16 cellular contexts compared by ENCODE assay signal in the genomic region with DNA sequence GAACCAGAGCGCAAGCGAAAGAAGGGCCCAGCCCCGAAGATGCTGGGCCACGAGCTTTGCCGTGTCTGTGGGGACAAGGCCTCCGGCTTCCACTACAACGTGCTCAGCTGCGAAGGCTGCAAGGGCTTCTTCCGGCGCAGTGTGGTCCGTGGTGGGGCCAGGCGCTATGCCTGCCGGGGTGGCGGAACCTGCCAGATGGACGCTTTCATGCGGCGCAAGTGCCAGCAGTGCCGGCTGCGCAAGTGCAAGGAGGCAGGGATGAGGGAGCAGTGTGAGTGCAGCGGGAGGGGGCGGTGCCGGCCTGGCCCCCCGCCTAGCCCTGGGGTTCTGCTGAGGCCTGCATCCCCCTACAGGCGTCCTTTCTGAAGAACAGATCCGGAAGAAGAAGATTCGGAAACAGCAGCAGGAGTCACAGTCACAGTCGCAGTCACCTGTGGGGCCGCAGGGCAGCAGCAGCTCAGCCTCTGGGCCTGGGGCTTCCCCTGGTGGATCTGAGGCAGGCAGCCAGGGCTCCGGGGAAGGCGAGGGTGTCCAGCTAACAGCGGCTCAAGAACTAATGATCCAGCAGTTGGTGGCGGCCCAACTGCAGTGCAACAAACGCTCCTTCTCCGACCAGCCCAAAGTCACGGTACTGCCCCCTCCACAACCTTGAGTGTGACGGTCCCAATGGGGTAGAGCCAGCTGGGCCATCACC. TPM values are rescaled to one million over a fixed set of nuclear protein-coding genes. Genes with fewer than 3 reads are reported as not detected.
A peak's percentile ranks its signal among the peaks of the same experiment; 100 is the strongest.
DNase-seq lines count a peak whose midpoint lies in the region; ATAC-seq, FAIRE-seq and TF ChIP-seq lines count a peak whose summit lies in the region.
"Had no signal": no experiment of that assay in that cellular context is flagged by ENCODE, and none has a peak within 500 bp of the region (broad histone marks: within the 10 kb centered on the region; RNA-seq: fewer than 3 reads in every experiment).

No MANE protein-coding gene starts in this region.

- H3K27ac ChIP-seq in PC-9 (no peak overlapping the region), HepG2 (ENCODE audit: extremely low read length, insufficient read depth, low read length) (no peak overlapping the region), thyroid gland (no peak overlapping the region)
- H3K27ac ChIP-seq: heart right ventricle had no signal

- no peak overlapping the region for H3K9ac ChIP-seq in HepG2 (ENCODE audit: insufficient read depth, low read depth, low read length)

- peaks cover 0 to 2% (median 0%) of the 10 kb centered on the region in 7 donors for H3K9me3 Mint-ChIP-seq in CD14-positive monocyte

- FAIRE-seq in HepG2 (lab: Jason Lieb, UNC), result no peak

- no peaks in the 10 kb centered on the region for H3K9me2 ChIP-seq in PC-9 (ENCODE audit: insufficient read depth)

- in situ Hi-C loops in HepG2 (cut with HindIII; ENCODE audit: extremely low pct_ligation_motif_present, low pct_unique_long_range_greater_than_20kb), result loop anchor here (10.0 kb wide), 1 partner anchor 86 kb away; no protein-coding TSS in a partner anchor

- CTCF ChIA-PET in PC-9 (lab: Charles Lee) (no interaction called here), HepG2 (lab: Yijun Ruan, JAX; ENCODE audit: low intra/inter-chr PET ratio, low total read pairs) (no interaction called here)

- DNase-seq in CD14-positive monocyte (ENCODE audit: low spot score) (no peak), PC-9 (no peak), HepG2 (ENCODE audit: low spot score) (no peak), globus pallidus (ENCODE audit: low spot score) (no peak), thyroid gland (no peak)
- no peak for DNase-seq in central memory CD4-positive, alpha-beta T cell
- DNase-seq: activated CD8-positive, alpha-beta memory T cell treated with anti-CD3 and anti-CD28 coated beads for 24 hours; DND-41; heart right ventricle; NCI-H2081 treated with DMSO at 0.1 percent for 48 hours; NCI-H82; Right ventricle myocardium superior; stimulated activated CD4-positive, alpha-beta T cell treated with anti-CD3 and anti-CD28 coated beads, Interleukin-4, amount 100 ng/mL, for 24 hours; stimulated activated naive B cell treated with anti-CD40 and anti-IgM and Interleukin-4, amounts not matched to agents 10 μg/mL and 1 μg/mL and 100 μg/mL, for 72 hours had no signal

- WGBS in HepG2 (ENCODE audit: low lambda C conversion rate), result over 99% methylated on average over 19 of the region's 36 CpGs
- 94 to 96% methylated on average over 31 to 34 of the region's 36 CpGs for WGBS in thyroid gland, 2 donors

- H3K4me3 Mint-ChIP-seq in CD14-positive monocyte, result no peak overlapping the region

- peaks cover under 1 to 2% (median 1%) of the 10 kb centered on the region in 3 donors for H3K27me3 Mint-ChIP-seq in CD14-positive monocyte (ENCODE audit: low read depth in 3 of 3)
- H3K27me3 Mint-ChIP-seq: stimulated activated naive B cell treated with anti-CD40 and anti-IgM and Interleukin-4, amounts not matched to agents 10 μg/mL and 1 μg/mL and 100 μg/mL, for 72 hours had no signal

- peaks cover 28% of the 10 kb centered on the region for H3K36me3 ChIP-seq in PC-9 (ENCODE audit: low read depth)
- peaks cover 18 to 33% of the 10 kb centered on the region in 2 experiments; a peak in 4 of 5 replicates for H3K36me3 ChIP-seq in HepG2 (replicated peaks in 1 of 2; ENCODE audit: control insufficient read depth in 1 of 2, insufficient read depth in 2 of 2, low read length in 2 of 2)
- peaks cover 52 to 57% of the 10 kb centered on the region in 2 donors for H3K36me3 ChIP-seq in thyroid gland

- BruUV-seq in PC-9 (replicated peaks; lab: Mats Ljungman, UMichigan) (TSS peak; percentile 35), HepG2 (replicated peaks; lab: Mats Ljungman, UMichigan) (TSS peak; percentile 44)

- H3K9me3 ChIP-seq in PC-9 (ENCODE audit: insufficient read depth, low read depth) (no peaks in the 10 kb centered on the region), HepG2 (ENCODE audit: low read length) (no peaks in the 10 kb centered on the region), thyroid gland (no peaks in the 10 kb centered on the region)
- H3K9me3 ChIP-seq: heart right ventricle had no signal

- H3K27me3 ChIP-seq in PC-9 (ENCODE audit: insufficient read depth, low read depth) (no peaks in the 10 kb centered on the region), HepG2 (ENCODE audit: control insufficient read depth in 1 of 2, insufficient read depth in 2 of 2, low read length in 2 of 2) (no peaks in the 10 kb centered on the region; a peak in 1 of 5 replicates), thyroid gland (no peaks in the 10 kb centered on the region)
- H3K27me3 ChIP-seq: heart right ventricle had no signal

- TF ChIP-seq POLR2A in HepG2 (IDR thresholded peaks at IDR 0.05; ENCODE audit: insufficient read depth in 1 of 2, low read depth in 2 of 2, low read length in 2 of 2) (no peak), thyroid gland (IDR thresholded peaks at IDR 0.05) (no peak)

- H3K4me2 ChIP-seq in PC-9 (no peak overlapping the region), HepG2 (ENCODE audit: low read depth, low read length) (no peak overlapping the region)

- POLR2A ChIA-PET in PC-9 (lab: Charles Lee; ENCODE audit: unreplicated experiment), result no interaction called here
- POLR2A ChIA-PET in HepG2 (lab: Yijun Ruan, JAX), result no interaction called here

- peaks cover 23% of the 10 kb centered on the region for H3F3A ChIP-seq in PC-9 (ENCODE audit: insufficient read depth, low read depth)

- no peak for TF ChIP-seq EP300 in HepG2 (IDR thresholded peaks at IDR 0.05; ENCODE audit: low read depth in 2 of 2, low read length in 2 of 2)
- TF ChIP-seq EP300 in HepG2 (CRISPR knock-in tag; IDR thresholded peaks at IDR 0.05; ENCODE audit: borderline replicate concordance), result no peak

- H4K20me1 ChIP-seq in PC-9 (ENCODE audit: insufficient read depth) (peaks cover 28% of the 10 kb centered on the region), HepG2 (ENCODE audit: insufficient read depth, low read length) (no peaks in the 10 kb centered on the region)

- H3K27ac Mint-ChIP-seq in CD14-positive monocyte, result peak overlapping the region in 4 of 7 donors; percentile 31 to 100 (median 83)

- 0 out of 2 replicates have a peak, but pooled peaks cover 6% of the 10 kb centered on the region for H3K4me1 ChIP-seq in PC-9 (replicated peaks; ENCODE audit: insufficient read depth)
- peaks cover 3% of the 10 kb centered on the region for H3K4me1 ChIP-seq in HepG2 (ENCODE audit: insufficient read depth, low read length)
- peaks cover 5 to 19% of the 10 kb centered on the region in 2 donors for H3K4me1 ChIP-seq in thyroid gland

- ATAC-seq in HepG2, result no peak
- ATAC-seq: heart right ventricle; stimulated activated naive B cell treated with anti-CD40 and anti-IgM and Interleukin-4, amounts not matched to agents 10 μg/mL and 1 μg/mL and 100 μg/mL, for 72 hours had no signal

- H3K36me3 Mint-ChIP-seq in CD14-positive monocyte, result peaks cover 47 to 57% of the 10 kb centered on the region in 2 donors

- H2AFZ ChIP-seq in PC-9, result no peak overlapping the region
- H2AFZ ChIP-seq in HepG2 (ENCODE audit: low read length), result no peak overlapping the region

- H3K4me3 ChIP-seq in PC-9 (no peak overlapping the region), HepG2 (replicated peaks in 1 of 3; ENCODE audit: insufficient read depth in 1 of 3, low read depth in 2 of 3, low read length in 3 of 3) (no peak overlapping the region), thyroid gland (replicated peaks in 1 of 3) (no peak overlapping the region)
- H3K4me3 ChIP-seq: heart right ventricle had no signal

- no peak for TF ChIP-seq CTCF in CD14-positive monocyte (IDR thresholded peaks at IDR 0.05)
- no peak for TF ChIP-seq CTCF in PC-9 (conservative IDR thresholded peaks at IDR 0.05)
- no peak for TF ChIP-seq CTCF in HepG2 (CRISPR knock-in tag; IDR thresholded peaks at IDR 0.05)
- no peak for TF ChIP-seq CTCF in thyroid gland (IDR thresholded peaks at IDR 0.05)

- TF ChIP-seq RAD21 in HepG2 (CRISPR knock-in tag; IDR thresholded peaks at IDR 0.05), result no peak

- peaks cover 14% of the 10 kb centered on the region for H3K4me1 Mint-ChIP-seq in CD14-positive monocyte

- intact Hi-C loops in CD14-positive monocyte (cut with micrococcal nuclease) (loop anchor here in 1 of 2 donors (5.0 kb wide), 1 partner anchor 39 kb away; the partner anchor contains the start of gene SPIB), PC-9 (cut with micrococcal nuclease; ENCODE audit: unreplicated experiment) (no loop called here), HepG2 (cut with micrococcal nuclease; ENCODE audit: unreplicated experiment) (no loop called here), thyroid gland (cut with DNase I) (no loop called here)

- peaks cover 12% of the 10 kb centered on the region for H3K79me2 ChIP-seq in PC-9 (ENCODE audit: low read depth)
- H3K79me2 ChIP-seq in HepG2 (ENCODE audit: insufficient read depth, low read length), result no peaks in the 10 kb centered on the region

RNA-seq across cellular contexts. Expression of gene NR1H2, which starts 2.1 kb away (rescaled TPM):
- 10 to 100 TPM; 77.1 to 78.9 TPM for polyA plus RNA-seq in CD14-positive monocyte
- total RNA-seq in PC-9 (2021), result 77.5 and 81.7 TPM in 2 replicates
- total RNA-seq in HepG2 (2016; rRNA removed; fragmentation: Illumina TruSeq; extraction: Trizol), result 11.7 and 13.5 TPM in 2 replicates
- 1.7 and 2.8 TPM in 2 replicates for total RNA-seq in HepG2 (2016; cell fraction: cytosol; rRNA removed; fragmentation: Illumina TruSeq; extraction: Trizol; ENCODE audit: low read depth)
- 11.7 and 13.1 TPM in 2 replicates for total RNA-seq in HepG2 (2016; cell fraction: insoluble cytoplasmic fraction; rRNA removed; fragmentation: Illumina TruSeq; extraction: Trizol)
- total RNA-seq in HepG2 (2016; cell fraction: membrane; rRNA removed; fragmentation: Illumina TruSeq; extraction: Trizol), result 5.8 and 8.2 TPM in 2 replicates
- total RNA-seq in HepG2 (2016; cell fraction: nucleus; rRNA removed; fragmentation: Illumina TruSeq; extraction: Trizol), result 7.5 and 8.1 TPM in 2 replicates
- 10.3 and 15.9 TPM in 2 replicates for polyA plus RNA-seq in HepG2 (2011; rRNA removed)
- polyA plus RNA-seq in HepG2 (2011; cell fraction: cytosol; rRNA removed), result 10.6 and 16.6 TPM in 2 replicates
- polyA plus RNA-seq in HepG2 (2011; cell fraction: nucleus; rRNA removed), result 35.4 and 44.9 TPM in 2 replicates
- 8.7 and 11.8 TPM in 2 replicates for polyA plus RNA-seq in HepG2 (2012)
- polyA plus RNA-seq in HepG2 (2016; cell fraction: cytosol; fragmentation: Illumina TruSeq; extraction: Trizol; ENCODE audit: low read depth), result 1.6 and 2.2 TPM in 2 replicates
- 12.2 and 13.2 TPM in 2 replicates for polyA plus RNA-seq in HepG2 (2016; cell fraction: insoluble cytoplasmic fraction; fragmentation: Illumina TruSeq; extraction: Trizol; ENCODE audit: low read depth)
- 4.7 and 5.2 TPM in 2 replicates for polyA plus RNA-seq in HepG2 (2016; cell fraction: membrane; fragmentation: Illumina TruSeq; extraction: Trizol; ENCODE audit: low read depth)
- 17.3 and 19.8 TPM in 2 replicates for polyA plus RNA-seq in HepG2 (2016; cell fraction: nucleus; fragmentation: Illumina TruSeq; extraction: Trizol; ENCODE audit: insufficient read depth, low read depth)
- 20.5 and 64.7 TPM in 2 replicates for polyA minus RNA-seq in HepG2 (2011; rRNA and poly(A)+ RNA removed; ENCODE audit: low replicate concordance)
- 7.3 and 8.6 TPM in 2 replicates for polyA minus RNA-seq in HepG2 (2011; cell fraction: cytosol; rRNA and poly(A)+ RNA removed)
- polyA minus RNA-seq in HepG2 (2011; cell fraction: nucleus; rRNA and poly(A)+ RNA removed), result 14.4 and 16.1 TPM in 2 replicates
- total RNA-seq in thyroid gland, result 100 to 1,000 TPM in 2 of 4 donors, 10 to 100 TPM in 2; 76.4 to 114 (median 100) TPM

RNA-seq across cellular contexts. Expression of gene POLD1, which starts 5.8 kb away (rescaled TPM):
- polyA plus RNA-seq in CD14-positive monocyte (10 to 100 TPM in 1 of 2 donors, 1 to 10 TPM in 1; 9.3 to 15.6 TPM), HepG2 (2011; rRNA removed) (17.4 and 18.6 TPM in 2 replicates)
- total RNA-seq in PC-9 (2021) (91.2 and 101 TPM in 2 replicates), HepG2 (2016; rRNA removed; fragmentation: Illumina TruSeq; extraction: Trizol) (39.5 and 54.0 TPM in 2 replicates), thyroid gland (10 to 100 TPM; 12.9 to 27.5 (median 19.0) TPM)
- 15.4 and 20.6 TPM in 2 replicates for total RNA-seq in HepG2 (2016; cell fraction: cytosol; rRNA removed; fragmentation: Illumina TruSeq; extraction: Trizol; ENCODE audit: low read depth)
- total RNA-seq in HepG2 (2016; cell fraction: insoluble cytoplasmic fraction; rRNA removed; fragmentation: Illumina TruSeq; extraction: Trizol), result 36.3 and 68.3 TPM in 2 replicates
- total RNA-seq in HepG2 (2016; cell fraction: membrane; rRNA removed; fragmentation: Illumina TruSeq; extraction: Trizol), result 13.4 and 21.6 TPM in 2 replicates
- total RNA-seq in HepG2 (2016; cell fraction: nucleus; rRNA removed; fragmentation: Illumina TruSeq; extraction: Trizol), result 45.6 and 51.7 TPM in 2 replicates
- polyA plus RNA-seq in HepG2 (2011; cell fraction: cytosol; rRNA removed), result 8.8 and 21.4 TPM in 2 replicates
- 130 and 225 TPM in 2 replicates for polyA plus RNA-seq in HepG2 (2011; cell fraction: nucleus; rRNA removed)
- 15.4 and 19.9 TPM in 2 replicates for polyA plus RNA-seq in HepG2 (2012)
- polyA plus RNA-seq in HepG2 (2016; cell fraction: cytosol; fragmentation: Illumina TruSeq; extraction: Trizol; ENCODE audit: low read depth), result 6.4 and 7.1 TPM in 2 replicates
- 26.1 and 31.2 TPM in 2 replicates for polyA plus RNA-seq in HepG2 (2016; cell fraction: insoluble cytoplasmic fraction; fragmentation: Illumina TruSeq; extraction: Trizol; ENCODE audit: low read depth)
- 9.7 and 12.0 TPM in 2 replicates for polyA plus RNA-seq in HepG2 (2016; cell fraction: membrane; fragmentation: Illumina TruSeq; extraction: Trizol; ENCODE audit: low read depth)
- 109 and 111 TPM in 2 replicates for polyA plus RNA-seq in HepG2 (2016; cell fraction: nucleus; fragmentation: Illumina TruSeq; extraction: Trizol; ENCODE audit: insufficient read depth, low read depth)
- polyA minus RNA-seq in HepG2 (2011; rRNA and poly(A)+ RNA removed; ENCODE audit: low replicate concordance), result 74.3 and 134 TPM in 2 replicates
- polyA minus RNA-seq in HepG2 (2011; cell fraction: cytosol; rRNA and poly(A)+ RNA removed), result 24.6 and 41.4 TPM in 2 replicates
- 12.1 and 19.6 TPM in 2 replicates for polyA minus RNA-seq in HepG2 (2011; cell fraction: nucleus; rRNA and poly(A)+ RNA removed)

RNA-seq across cellular contexts. Expression of gene NAPSA, which starts 12.9 kb away (rescaled TPM):
- polyA plus RNA-seq in CD14-positive monocyte (under 1 TPM; 0.27 to 0.52 TPM), HepG2 (2011; rRNA removed) (not detected in 2 replicates)
- total RNA-seq in PC-9 (2021) (1.7 and 1.8 TPM in 2 replicates), HepG2 (2016; rRNA removed; fragmentation: Illumina TruSeq; extraction: Trizol) (not detected in 2 replicates), thyroid gland (1 to 10 TPM in 2 of 4 donors, under 1 TPM in 2; 0.46 to 3.4 (median 1.5) TPM)
- not detected in 2 replicates for total RNA-seq in HepG2 (2016; cell fraction: cytosol; rRNA removed; fragmentation: Illumina TruSeq; extraction: Trizol; ENCODE audit: low read depth)
- not detected in 2 replicates for total RNA-seq in HepG2 (2016; cell fraction: insoluble cytoplasmic fraction; rRNA removed; fragmentation: Illumina TruSeq; extraction: Trizol)
- not detected in 2 replicates for total RNA-seq in HepG2 (2016; cell fraction: membrane; rRNA removed; fragmentation: Illumina TruSeq; extraction: Trizol)
- total RNA-seq in HepG2 (2016; cell fraction: nucleus; rRNA removed; fragmentation: Illumina TruSeq; extraction: Trizol), result not detected in 2 replicates
- not detected in 2 replicates for polyA plus RNA-seq in HepG2 (2011; cell fraction: cytosol; rRNA removed)
- 0.10 and 0.14 TPM in 2 replicates for polyA plus RNA-seq in HepG2 (2011; cell fraction: nucleus; rRNA removed)
- polyA plus RNA-seq in HepG2 (2012), result 0.05 and 0.16 TPM in 2 replicates
- polyA plus RNA-seq in HepG2 (2016; cell fraction: cytosol; fragmentation: Illumina TruSeq; extraction: Trizol; ENCODE audit: low read depth), result not detected in 2 replicates
- polyA plus RNA-seq in HepG2 (2016; cell fraction: insoluble cytoplasmic fraction; fragmentation: Illumina TruSeq; extraction: Trizol; ENCODE audit: low read depth), result not detected in 2 replicates
- not detected in 2 replicates for polyA plus RNA-seq in HepG2 (2016; cell fraction: membrane; fragmentation: Illumina TruSeq; extraction: Trizol; ENCODE audit: low read depth)
- not detected in 2 replicates for polyA plus RNA-seq in HepG2 (2016; cell fraction: nucleus; fragmentation: Illumina TruSeq; extraction: Trizol; ENCODE audit: insufficient read depth, low read depth)
- polyA minus RNA-seq in HepG2 (2011; rRNA and poly(A)+ RNA removed; ENCODE audit: low replicate concordance), result not detected in 2 replicates
- polyA minus RNA-seq in HepG2 (2011; cell fraction: cytosol; rRNA and poly(A)+ RNA removed), result not detected in 2 replicates
- not detected in 2 replicates for polyA minus RNA-seq in HepG2 (2011; cell fraction: nucleus; rRNA and poly(A)+ RNA removed)

RNA-seq across cellular contexts. Expression of gene SPIB, which starts 40.4 kb away (rescaled TPM):
- under 1 TPM; 0.16 to 0.34 TPM for polyA plus RNA-seq in CD14-positive monocyte
- 0.83 TPM in 1 of 2 replicates, not detected in the other for total RNA-seq in PC-9 (2021)
- total RNA-seq in HepG2 (2016; rRNA removed; fragmentation: Illumina TruSeq; extraction: Trizol), result 0.04 TPM in 1 of 2 replicates, not detected in the other
- total RNA-seq in HepG2 (2016; cell fraction: cytosol; rRNA removed; fragmentation: Illumina TruSeq; extraction: Trizol; ENCODE audit: low read depth), result not detected in 2 replicates
- 0.13 and 0.15 TPM in 2 replicates for total RNA-seq in HepG2 (2016; cell fraction: insoluble cytoplasmic fraction; rRNA removed; fragmentation: Illumina TruSeq; extraction: Trizol)
- total RNA-seq in HepG2 (2016; cell fraction: membrane; rRNA removed; fragmentation: Illumina TruSeq; extraction: Trizol), result not detected in 2 replicates
- not detected in 2 replicates for total RNA-seq in HepG2 (2016; cell fraction: nucleus; rRNA removed; fragmentation: Illumina TruSeq; extraction: Trizol)
- 0.04 TPM in 1 of 2 replicates, not detected in the other for polyA plus RNA-seq in HepG2 (2011; rRNA removed)
- not detected in 2 replicates for polyA plus RNA-seq in HepG2 (2011; cell fraction: cytosol; rRNA removed)
- polyA plus RNA-seq in HepG2 (2011; cell fraction: nucleus; rRNA removed), result 0.21 TPM in 1 of 2 replicates, not detected in the other
- polyA plus RNA-seq in HepG2 (2012), result not detected in 2 replicates
- 0.10 TPM in 1 of 2 replicates, not detected in the other for polyA plus RNA-seq in HepG2 (2016; cell fraction: cytosol; fragmentation: Illumina TruSeq; extraction: Trizol; ENCODE audit: low read depth)
- not detected in 2 replicates for polyA plus RNA-seq in HepG2 (2016; cell fraction: insoluble cytoplasmic fraction; fragmentation: Illumina TruSeq; extraction: Trizol; ENCODE audit: low read depth)
- 0.07 TPM in 1 of 2 replicates, not detected in the other for polyA plus RNA-seq in HepG2 (2016; cell fraction: membrane; fragmentation: Illumina TruSeq; extraction: Trizol; ENCODE audit: low read depth)
- 0.53 TPM in 1 of 2 replicates, not detected in the other for polyA plus RNA-seq in HepG2 (2016; cell fraction: nucleus; fragmentation: Illumina TruSeq; extraction: Trizol; ENCODE audit: insufficient read depth, low read depth)
- polyA minus RNA-seq in HepG2 (2011; rRNA and poly(A)+ RNA removed; ENCODE audit: low replicate concordance), result 0.51 TPM in 1 of 2 replicates, not detected in the other
- polyA minus RNA-seq in HepG2 (2011; cell fraction: cytosol; rRNA and poly(A)+ RNA removed), result not detected in 2 replicates
- polyA minus RNA-seq in HepG2 (2011; cell fraction: nucleus; rRNA and poly(A)+ RNA removed), result not detected in 2 replicates
- not detected for total RNA-seq in thyroid gland
- total RNA-seq: cerebellum, epithelial cell of proximal tubule, Right ventricle myocardium superior had no signal

RNA-seq across cellular contexts. Expression of gene KCNC3, which starts 49.1 kb away (rescaled TPM):
- polyA plus RNA-seq in CD14-positive monocyte (under 1 TPM in 1 of 2 donors, not detected in 1; 0.04 TPM), HepG2 (2011; rRNA removed) (1.6 and 1.7 TPM in 2 replicates)
- total RNA-seq in PC-9 (2021) (9.0 and 9.4 TPM in 2 replicates), HepG2 (2016; rRNA removed; fragmentation: Illumina TruSeq; extraction: Trizol) (0.24 and 0.29 TPM in 2 replicates), thyroid gland (10 to 100 TPM in 3 of 4 donors, 1 to 10 TPM in 1; 5.9 to 32.8 (median 17.2) TPM)
- total RNA-seq in HepG2 (2016; cell fraction: cytosol; rRNA removed; fragmentation: Illumina TruSeq; extraction: Trizol; ENCODE audit: low read depth), result 0.09 and 0.20 TPM in 2 replicates
- 0.10 and 0.35 TPM in 2 replicates for total RNA-seq in HepG2 (2016; cell fraction: insoluble cytoplasmic fraction; rRNA removed; fragmentation: Illumina TruSeq; extraction: Trizol)
- 0.34 TPM in 2 replicates for total RNA-seq in HepG2 (2016; cell fraction: membrane; rRNA removed; fragmentation: Illumina TruSeq; extraction: Trizol)
- total RNA-seq in HepG2 (2016; cell fraction: nucleus; rRNA removed; fragmentation: Illumina TruSeq; extraction: Trizol), result 0.66 and 0.81 TPM in 2 replicates
- 0.29 and 0.46 TPM in 2 replicates for polyA plus RNA-seq in HepG2 (2011; cell fraction: cytosol; rRNA removed)
- 13.3 and 15.9 TPM in 2 replicates for polyA plus RNA-seq in HepG2 (2011; cell fraction: nucleus; rRNA removed)
- polyA plus RNA-seq in HepG2 (2012), result 2.6 and 3.4 TPM in 2 replicates
- 0.17 and 0.27 TPM in 2 replicates for polyA plus RNA-seq in HepG2 (2016; cell fraction: cytosol; fragmentation: Illumina TruSeq; extraction: Trizol; ENCODE audit: low read depth)
- polyA plus RNA-seq in HepG2 (2016; cell fraction: insoluble cytoplasmic fraction; fragmentation: Illumina TruSeq; extraction: Trizol; ENCODE audit: low read depth), result 1.1 and 1.3 TPM in 2 replicates
- 0.78 and 1.2 TPM in 2 replicates for polyA plus RNA-seq in HepG2 (2016; cell fraction: membrane; fragmentation: Illumina TruSeq; extraction: Trizol; ENCODE audit: low read depth)
- polyA plus RNA-seq in HepG2 (2016; cell fraction: nucleus; fragmentation: Illumina TruSeq; extraction: Trizol; ENCODE audit: insufficient read depth, low read depth), result 9.8 and 11.7 TPM in 2 replicates
- polyA minus RNA-seq in HepG2 (2011; rRNA and poly(A)+ RNA removed; ENCODE audit: low replicate concordance), result 4.0 TPM in 1 of 2 replicates, not detected in the other
- 0.62 and 0.79 TPM in 2 replicates for polyA minus RNA-seq in HepG2 (2011; cell fraction: cytosol; rRNA and poly(A)+ RNA removed)
- 4.2 and 4.6 TPM in 2 replicates for polyA minus RNA-seq in HepG2 (2011; cell fraction: nucleus; rRNA and poly(A)+ RNA removed)
